In genomic region chrX:152895724-152896420, GRCh38 we compare ENCODE assay signal across 15 cellular contexts. TPM values are rescaled to one million over a fixed set of nuclear protein-coding genes. Genes with fewer than 3 reads are reported as not detected.
DNase-seq lines count a peak whose midpoint lies in the region; TF ChIP-seq lines count a peak whose summit lies in the region.
"Had no signal": no experiment of that assay in that cellular context is flagged by ENCODE, and none has a peak within 500 bp of the region (broad histone marks: within the 10 kb centered on the region; RNA-seq: fewer than 3 reads in every experiment).

No MANE protein-coding gene starts in this region.

- H3K4me3 ChIP-seq in Peyer's patch (no peak overlapping the region), esophagus (ENCODE audit: low read depth in 1 of 2, low read length in 2 of 2) (no peak overlapping the region), prostate gland (no peak overlapping the region)
- no peak overlapping the region for H3K4me3 ChIP-seq in effector memory CD4-positive, alpha-beta T cell (ENCODE audit: insufficient read depth, low read depth, low read length, poor library complexity, severe bottlenecking)
- H3K4me3 ChIP-seq: body of pancreas, psoas muscle had no signal

- H3K9me3 ChIP-seq in Peyer's patch: no peaks in the 10 kb centered on the region
- H3K9me3 ChIP-seq in esophagus (ENCODE audit: control insufficient read depth in 2 of 2, insufficient read depth in 1 of 2, low read depth in 1 of 2, low read length in 1 of 2): no peaks in the 10 kb centered on the region
- H3K9me3 ChIP-seq in prostate gland: no peaks in the 10 kb centered on the region
- H3K9me3 ChIP-seq in effector memory CD4-positive, alpha-beta T cell (ENCODE audit: control insufficient read depth, low read length): no peaks in the 10 kb centered on the region
- H3K9me3 ChIP-seq: body of pancreas, psoas muscle, SK-N-SH had no signal

- intact Hi-C loops in prostate gland (cut with DNase I): no loop called here

- no peaks in the 10 kb centered on the region for H3K36me3 ChIP-seq in Peyer's patch
- H3K36me3 ChIP-seq in esophagus (ENCODE audit: control insufficient read depth in 2 of 2, insufficient read depth in 2 of 2, low read length in 1 of 2): peaks cover 0 to 2% of the 10 kb centered on the region in 2 donors
- no peaks in the 10 kb centered on the region for H3K36me3 ChIP-seq in prostate gland
- H3K36me3 ChIP-seq in effector memory CD4-positive, alpha-beta T cell (ENCODE audit: control insufficient read depth, insufficient read depth, low read length): no peaks in the 10 kb centered on the region

- no peak for TF ChIP-seq POLR2A in Peyer's patch (IDR thresholded peaks at IDR 0.05)
- no peak for TF ChIP-seq POLR2A in prostate gland (IDR thresholded peaks at IDR 0.05)

- DNase-seq in EL (peak; percentile 42), Peyer's patch (peak in 2 of 3 donors; percentile 50 to 55), prostate gland (ENCODE audit: low spot score) (peak; percentile 60), NCI-H2029 treated with DMSO at 0.1 percent for 48 hours (lab: John Stamatoyannopoulos, UW) (no peak), NCI-H446 (lab: John Stamatoyannopoulos, UW) (no peak), SKM-1 treated with dmso at 0.1 percent for 144 hours (lab: John Stamatoyannopoulos, UW; ENCODE audit: unreplicated experiment) (no peak)
- no peak for DNase-seq in effector memory CD4-positive, alpha-beta T cell
- DNase-seq: activated B cell treated with CpG ODN at 0.5 μM for 24 hours; activated naive CD4-positive, alpha-beta T cell treated with anti-CD3 and anti-CD28 coated beads for 36 hours; body of pancreas; CD4-positive, CD25-positive, alpha-beta regulatory T cell; psoas muscle; SK-N-SH had no signal

- H3K27ac ChIP-seq in Peyer's patch (no peak overlapping the region), esophagus (ENCODE audit: low read depth in 2 of 2, low read length in 1 of 2) (peak overlapping the region; percentile 92 to 97), prostate gland (peak overlapping the region; percentile 23 to 39)
- no peak overlapping the region for H3K27ac ChIP-seq in effector memory CD4-positive, alpha-beta T cell (ENCODE audit: insufficient read depth, low read length, poor library complexity, severe bottlenecking)
- H3K27ac ChIP-seq: body of pancreas, psoas muscle had no signal

- H3K27me3 ChIP-seq in Peyer's patch (no peaks in the 10 kb centered on the region), esophagus (ENCODE audit: control insufficient read depth in 1 of 2, insufficient read depth in 2 of 2, low read length in 2 of 2) (no peaks in the 10 kb centered on the region), prostate gland (replicated peaks; ENCODE audit: insufficient read depth) (no peaks in the 10 kb centered on the region)
- peaks cover 4% of the 10 kb centered on the region for H3K27me3 ChIP-seq in effector memory CD4-positive, alpha-beta T cell (replicated peaks; ENCODE audit: control insufficient read depth, insufficient read depth, low read length, poor library complexity, severe bottlenecking)
- H3K27me3 ChIP-seq: body of pancreas had no signal

- no peaks in the 10 kb centered on the region for H3K4me1 ChIP-seq in Peyer's patch
- H3K4me1 ChIP-seq in esophagus (ENCODE audit: control insufficient read depth in 2 of 2, insufficient read depth in 2 of 2, low read length in 1 of 2): peaks cover 0 to 30% of the 10 kb centered on the region in 2 donors
- no peaks in the 10 kb centered on the region for H3K4me1 ChIP-seq in prostate gland (replicated peaks)
- no peaks in the 10 kb centered on the region for H3K4me1 ChIP-seq in effector memory CD4-positive, alpha-beta T cell (ENCODE audit: control insufficient read depth, insufficient read depth, low read length, poor library complexity, severe bottlenecking)
- H3K4me1 ChIP-seq: psoas muscle had no signal

- TF ChIP-seq CTCF in Peyer's patch (IDR thresholded peaks at IDR 0.05): no peak
- no peak for TF ChIP-seq CTCF in prostate gland (IDR thresholded peaks at IDR 0.05)

- WGBS in esophagus, 2 donors: 51 to 59% methylated on average over 8 of the region's 8 CpGs
- WGBS in prostate gland: 61% methylated on average over 3 of the region's 8 CpGs

RNA-seq across cellular contexts. Expression of gene ZNF185, which starts 2.0 kb away (rescaled TPM):
- total RNA-seq in Peyer's patch (1 to 10 TPM in 3 of 4 donors, under 1 TPM in 1; 0.53 to 2.5 (median 1.4) TPM), prostate gland (10 to 100 TPM; 20.3 to 27.1 TPM)
- 100 to 1,000 TPM; 217 to 220 TPM for polyA plus RNA-seq in esophagus
- total RNA-seq: G401 had no signal

Comparison
In these comparisons a context has a peak if more than half of its experiments do, and no peak if none do; other contexts are left out.
1. DNase-seq: peak in EL (single experiment), Peyer's patch (2 of 3) and prostate gland (single experiment); none in NCI-H2029 treated with DMSO at 0.1 percent for 48 hours (single experiment), effector memory CD4-positive, alpha-beta T cell (0 of 3), NCI-H446 (0 of 2) and SKM-1 treated with dmso at 0.1 percent for 144 hours (single experiment).
2. H3K27ac ChIP-seq: peak in esophagus (2 of 2) and prostate gland (2 of 2); none in Peyer's patch (0 of 4) and effector memory CD4-positive, alpha-beta T cell (single experiment).
3. RNA of gene ZNF185, which starts 2.0 kb away (total RNA-seq): 20.3 to 27.1 TPM in prostate gland; 0.53 to 2.5 TPM in Peyer's patch; every median in the first group is over 4 times any median in the second.